10 cellular contexts compared by ENCODE assay signal in the genomic region with DNA sequence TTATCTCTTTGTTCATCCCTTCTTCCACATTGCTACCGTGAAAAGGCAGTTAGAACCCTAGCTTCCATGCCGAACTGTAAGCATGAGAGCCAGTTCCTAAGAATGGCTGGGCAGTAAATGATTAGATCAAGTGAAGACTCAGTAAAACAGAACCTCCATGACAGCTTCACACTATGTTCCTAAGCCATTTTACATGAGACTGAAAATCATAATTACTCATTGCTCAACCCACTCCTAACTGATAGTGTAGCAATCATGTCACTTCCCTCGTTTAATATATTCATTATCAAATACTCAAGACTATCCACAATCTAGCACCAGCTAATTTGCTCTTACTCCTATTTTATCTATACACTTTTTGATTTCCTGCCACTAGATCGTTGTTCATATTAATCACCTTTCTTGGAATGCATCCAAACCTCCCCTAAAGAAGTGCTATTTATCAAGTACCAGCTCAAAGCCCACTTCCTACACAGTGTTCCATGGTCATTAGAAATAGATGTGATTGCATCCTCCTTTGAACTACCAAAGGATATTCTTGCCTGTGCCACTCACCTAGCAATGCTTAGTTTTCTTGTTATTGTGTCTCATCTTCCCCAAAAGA. TPM values are rescaled to one million over a fixed set of nuclear protein-coding genes. Genes with fewer than 3 reads are reported as not detected.
A peak's percentile ranks its signal among the peaks of the same experiment; 100 is the strongest.
DNase-seq lines count a peak whose midpoint lies in the region; ATAC-seq, FAIRE-seq and TF ChIP-seq lines count a peak whose summit lies in the region.
"Had no signal": no experiment of that assay in that cellular context is flagged by ENCODE, and none has a peak within 500 bp of the region (broad histone marks: within the 10 kb centered on the region; RNA-seq: fewer than 3 reads in every experiment).

No MANE protein-coding gene starts in this region.

- FAIRE-seq in HTR-8/SVneo (lab: Jason Lieb, UNC): peak; percentile 16

- peaks cover 76% of the 10 kb centered on the region for H3K79me2 ChIP-seq in neural cell (replicated peaks; ENCODE audit: insufficient read depth, low read length)

- DNase-seq in NCI-H748 (lab: John Stamatoyannopoulos, UW; ENCODE audit: unreplicated experiment) (peak; percentile 8), NCI-H748 treated with DMSO at 0.1 percent for 48 hours (lab: John Stamatoyannopoulos, UW) (no peak), HTR-8/SVneo (ENCODE audit: insufficient read length, low spot score) (no peak), NCI-H2196 (lab: John Stamatoyannopoulos, UW; ENCODE audit: unreplicated experiment) (no peak), head of caudate nucleus (no peak)
- no peak for DNase-seq in activated naive CD8-positive, alpha-beta T cell treated with anti-CD3 and anti-CD28 coated beads, Interleukin-2, amount 50 U/mL, for 24 hours
- DNase-seq in activated CD8-positive, alpha-beta memory T cell treated with anti-CD3 and anti-CD28 coated beads, Interleukin-2, amount 50 U/mL, for 48 hours: no peak
- DNase-seq: 8988T, NCI-H524 treated with DMSO at 0.1 percent for 48 hours had no signal

- no peak overlapping the region for H3K27ac ChIP-seq in neural cell (ENCODE audit: low read length)

- H3K36me3 Mint-ChIP-seq in activated naive CD8-positive, alpha-beta T cell treated with anti-CD3 and anti-CD28 coated beads, Interleukin-2, amount 50 U/mL, for 24 hours (ENCODE audit: low read depth): peaks cover 28% of the 10 kb centered on the region

- TF ChIP-seq CTCF in neural cell (IDR thresholded peaks at IDR 0.05; ENCODE audit: poor library complexity, severe bottlenecking): no peak

- no peak overlapping the region for H3K4me2 ChIP-seq in neural cell (ENCODE audit: low read length)

- H3F3A ChIP-seq in neural cell (ENCODE audit: insufficient read depth, low read length, poor library complexity, severe bottlenecking): no peaks in the 10 kb centered on the region

- no peak overlapping the region for H2AFZ ChIP-seq in neural cell (ENCODE audit: low read depth, low read length)

- ATAC-seq in activated naive CD8-positive, alpha-beta T cell treated with anti-CD3 and anti-CD28 coated beads, Interleukin-2, amount 50 U/mL, for 24 hours: peak; percentile 50

- no peaks in the 10 kb centered on the region for H4K20me1 ChIP-seq in neural cell (ENCODE audit: insufficient read depth)

- peak overlapping the region; percentile 43 for H3K4me3 Mint-ChIP-seq in activated naive CD8-positive, alpha-beta T cell treated with anti-CD3 and anti-CD28 coated beads, Interleukin-2, amount 50 U/mL, for 24 hours

- no peaks in the 10 kb centered on the region for H3K27me3 Mint-ChIP-seq in activated naive CD8-positive, alpha-beta T cell treated with anti-CD3 and anti-CD28 coated beads, Interleukin-2, amount 50 U/mL, for 24 hours

- H3K27me3 ChIP-seq in neural cell (ENCODE audit: insufficient read depth, low read depth, low read length): no peaks in the 10 kb centered on the region

- H3K9me3 Mint-ChIP-seq in activated naive CD8-positive, alpha-beta T cell treated with anti-CD3 and anti-CD28 coated beads, Interleukin-2, amount 50 U/mL, for 24 hours: no peaks in the 10 kb centered on the region

- H3K9me2 ChIP-seq in neural cell (ENCODE audit: insufficient read depth, low read length): no peaks in the 10 kb centered on the region

- H3K9me3 ChIP-seq in neural cell (ENCODE audit: low read length): no peaks in the 10 kb centered on the region

- no peaks in the 10 kb centered on the region for H3K36me3 ChIP-seq in neural cell (ENCODE audit: insufficient read depth, low read length)

- no peak overlapping the region for H3K9ac ChIP-seq in neural cell (ENCODE audit: low read length)

- no peak for TF ChIP-seq EP300 in neural cell (conservative IDR thresholded peaks at IDR 0.05; ENCODE audit: poor library complexity, severe bottlenecking)

- TF ChIP-seq RAD21 in neural cell (conservative IDR thresholded peaks at IDR 0.05): no peak

- intact Hi-C loops in head of caudate nucleus (cut with DNase I): no loop called here

- H3K4me3 ChIP-seq in neural cell (ENCODE audit: low read length): peak overlapping the region; percentile 87

- peaks cover 77% of the 10 kb centered on the region for H3K4me1 Mint-ChIP-seq in activated naive CD8-positive, alpha-beta T cell treated with anti-CD3 and anti-CD28 coated beads, Interleukin-2, amount 50 U/mL, for 24 hours

- H3K27ac Mint-ChIP-seq in activated naive CD8-positive, alpha-beta T cell treated with anti-CD3 and anti-CD28 coated beads, Interleukin-2, amount 50 U/mL, for 24 hours: peak overlapping the region; percentile 70

TF ChIP-seq in neural cell, 6 proteins besides CTCF, POLR2A, EP300 and RAD21:
- no peak for TF ChIP-seq TAF1 (IDR thresholded peaks at IDR 0.05; ENCODE audit: low read depth)
- TF ChIP-seq, protein P1, sequence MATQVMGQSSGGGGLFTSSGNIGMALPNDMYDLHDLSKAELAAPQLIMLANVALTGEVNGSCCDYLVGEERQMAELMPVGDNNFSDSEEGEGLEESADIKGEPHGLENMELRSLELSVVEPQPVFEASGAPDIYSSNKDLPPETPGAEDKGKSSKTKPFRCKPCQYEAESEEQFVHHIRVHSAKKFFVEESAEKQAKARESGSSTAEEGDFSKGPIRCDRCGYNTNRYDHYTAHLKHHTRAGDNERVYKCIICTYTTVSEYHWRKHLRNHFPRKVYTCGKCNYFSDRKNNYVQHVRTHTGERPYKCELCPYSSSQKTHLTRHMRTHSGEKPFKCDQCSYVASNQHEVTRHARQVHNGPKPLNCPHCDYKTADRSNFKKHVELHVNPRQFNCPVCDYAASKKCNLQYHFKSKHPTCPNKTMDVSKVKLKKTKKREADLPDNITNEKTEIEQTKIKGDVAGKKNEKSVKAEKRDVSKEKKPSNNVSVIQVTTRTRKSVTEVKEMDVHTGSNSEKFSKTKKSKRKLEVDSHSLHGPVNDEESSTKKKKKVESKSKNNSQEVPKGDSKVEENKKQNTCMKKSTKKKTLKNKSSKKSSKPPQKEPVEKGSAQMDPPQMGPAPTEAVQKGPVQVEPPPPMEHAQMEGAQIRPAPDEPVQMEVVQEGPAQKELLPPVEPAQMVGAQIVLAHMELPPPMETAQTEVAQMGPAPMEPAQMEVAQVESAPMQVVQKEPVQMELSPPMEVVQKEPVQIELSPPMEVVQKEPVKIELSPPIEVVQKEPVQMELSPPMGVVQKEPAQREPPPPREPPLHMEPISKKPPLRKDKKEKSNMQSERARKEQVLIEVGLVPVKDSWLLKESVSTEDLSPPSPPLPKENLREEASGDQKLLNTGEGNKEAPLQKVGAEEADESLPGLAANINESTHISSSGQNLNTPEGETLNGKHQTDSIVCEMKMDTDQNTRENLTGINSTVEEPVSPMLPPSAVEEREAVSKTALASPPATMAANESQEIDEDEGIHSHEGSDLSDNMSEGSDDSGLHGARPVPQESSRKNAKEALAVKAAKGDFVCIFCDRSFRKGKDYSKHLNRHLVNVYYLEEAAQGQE (IDR thresholded peaks at IDR 0.05; ENCODE audit: borderline replicate concordance): no peak
- no peak for TF ChIP-seq POLR2AphosphoS5 (IDR thresholded peaks at IDR 0.05)
- no peak for TF ChIP-seq EZH2 (IDR thresholded peaks at IDR 0.05; ENCODE audit: borderline replicate concordance, insufficient read depth, low read length, poor library complexity, severe bottlenecking)
- TF ChIP-seq SMC3 (conservative IDR thresholded peaks at IDR 0.05; ENCODE audit: poor library complexity): no peak
- TF ChIP-seq MXI1 (conservative IDR thresholded peaks at IDR 0.05; ENCODE audit: poor library complexity, severe bottlenecking): no peak

RNA-seq across cellular contexts. Expression of a gene that starts 6.0 kb away (rescaled TPM):
- polyA plus RNA-seq in neural cell: 103 and 110 TPM in 2 replicates
- polyA minus RNA-seq in neural cell: 177 and 183 TPM in 2 replicates

RNA-seq across cellular contexts. Expression of a gene that starts 35.0 kb away (rescaled TPM):
- polyA plus RNA-seq in neural cell: 1,352 and 2,909 TPM in 2 replicates
- polyA minus RNA-seq in neural cell: 106 and 159 TPM in 2 replicates
